Comparison of ENCODE assay signal across 12 cellular contexts in the genomic region with DNA sequence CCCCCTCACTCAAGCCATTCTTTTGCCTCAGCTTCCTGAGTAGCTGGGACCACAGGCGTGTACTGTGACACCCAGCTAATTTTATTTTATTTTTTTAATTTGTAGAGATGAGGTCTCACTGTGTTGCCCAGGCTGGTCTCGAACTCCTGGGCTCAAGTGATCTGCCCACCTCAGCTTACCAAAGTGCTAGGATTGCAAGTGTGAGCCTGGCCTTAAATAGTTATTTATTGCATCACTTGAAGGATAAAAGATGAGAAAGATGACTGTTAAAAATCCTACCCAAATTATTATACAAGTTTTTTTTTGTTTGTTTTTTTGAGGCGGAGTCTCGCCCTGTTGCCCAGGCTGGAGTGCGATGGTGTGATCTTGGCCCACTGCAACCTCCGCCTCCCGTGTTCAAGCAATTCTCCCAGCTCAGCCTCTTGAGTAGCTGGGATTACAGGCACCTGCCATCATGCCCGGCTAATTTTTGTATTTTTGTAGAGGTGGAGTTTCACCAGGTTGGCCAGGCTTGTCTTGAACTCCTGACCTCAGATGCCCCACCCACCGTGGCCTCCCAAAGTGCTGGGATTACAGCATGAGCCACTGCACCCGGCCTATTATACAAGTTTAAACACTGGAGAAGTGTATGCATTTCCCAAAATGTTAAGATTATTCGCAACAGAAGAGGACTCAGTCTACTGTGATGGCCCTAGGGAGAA. TPM values are rescaled to one million over a fixed set of nuclear protein-coding genes. Genes with fewer than 3 reads are reported as not detected.
A peak's percentile ranks its signal among the peaks of the same experiment; 100 is the strongest.
DNase-seq lines count a peak whose midpoint lies in the region; ATAC-seq, FAIRE-seq and TF ChIP-seq lines count a peak whose summit lies in the region.
"Had no signal": no experiment of that assay in that cellular context is flagged by ENCODE, and none has a peak within 500 bp of the region (broad histone marks: within the 10 kb centered on the region; RNA-seq: fewer than 3 reads in every experiment).

No MANE protein-coding gene starts in this region.

- CTCF ChIA-PET in CD4-positive, alpha-beta T cell (lab: Charles Lee): no interaction called here
- CTCF ChIA-PET in K562 (lab: Yijun Ruan, JAX; ENCODE audit: low intra/inter-chr PET ratio): no interaction called here

- no peak for FAIRE-seq in K562 (lab: Jason Lieb, UNC)
- FAIRE-seq: islet of Langerhans had no signal

- BruUV-seq in K562 (replicated peaks; lab: Mats Ljungman, UMichigan): no TSS peak

- no peaks in the 10 kb centered on the region for H3K27me3 ChIP-seq in CD4-positive, alpha-beta T cell (ENCODE audit: control insufficient read depth, insufficient read depth, low read length)
- no peaks in the 10 kb centered on the region for H3K27me3 ChIP-seq in K562 (ENCODE audit: control insufficient read depth in 2 of 2, insufficient read depth in 2 of 2, low read length in 2 of 2)

- POLR2A ChIA-PET in CD4-positive, alpha-beta T cell (lab: Charles Lee): no interaction called here
- POLR2A ChIA-PET in K562 (lab: Yijun Ruan, JAX): interaction anchor here (0.7 to 6.7 kb wide), 8 partner anchors 9 to 189 kb away, joined by 3 to 71 read pairs (median 8); a partner anchor contains a TSS

- no peak for DNase-seq in CD4-positive, alpha-beta T cell
- no peak for DNase-seq in HFF-Myc (ENCODE audit: extremely low read depth, low read depth)
- DNase-seq in K562 (ENCODE audit: extremely low read depth in 1 of 4, low spot score in 3 of 4): peak in 1 of 4 experiments; percentile 44
- no peak for DNase-seq in neural crest cell (ENCODE audit: low read depth, low spot score)
- no peak for DNase-seq in C1 segment of cervical spinal cord (lab: John Stamatoyannopoulos, UW)
- DNase-seq: KBM-7, naive B cell, NCI-H1694 treated with DMSO at 0.1 percent for 48 hours, T1000 had no signal

- H3K4me1 ChIP-seq in K562 (replicated peaks in 1 of 2; ENCODE audit: control insufficient read depth in 2 of 2, insufficient read depth in 2 of 2, low read length in 2 of 2): peaks cover 17 to 46% of the 10 kb centered on the region in 2 experiments

- H3K9me3 ChIP-seq in CD4-positive, alpha-beta T cell (ENCODE audit: control insufficient read depth, low read length): no peaks in the 10 kb centered on the region
- no peaks in the 10 kb centered on the region for H3K9me3 ChIP-seq in K562 (replicated peaks; ENCODE audit: control insufficient read depth, insufficient read depth, low read depth, low read length)

- H3K4me1 Mint-ChIP-seq in CD4-positive, alpha-beta T cell (ENCODE audit: low read depth): peaks cover 41% of the 10 kb centered on the region
- peaks cover 24% of the 10 kb centered on the region for H3K4me1 Mint-ChIP-seq in neural crest cell

- H3K9me1 ChIP-seq in K562 (ENCODE audit: control insufficient read depth, insufficient read depth, low read length): no peaks in the 10 kb centered on the region

- H3K27me3 Mint-ChIP-seq in CD4-positive, alpha-beta T cell: no peaks in the 10 kb centered on the region
- H3K27me3 Mint-ChIP-seq in neural crest cell (ENCODE audit: low read depth): no peaks in the 10 kb centered on the region
- H3K27me3 Mint-ChIP-seq: naive B cell had no signal

- no peak overlapping the region for H3K27ac ChIP-seq in CD4-positive, alpha-beta T cell (ENCODE audit: low read depth, low read length)
- H3K27ac ChIP-seq in K562 (ENCODE audit: extremely low read depth, low read depth, low read length): peak overlapping the region; percentile 72

- no peak for TF ChIP-seq EP300 in K562 (IDR thresholded peaks at IDR 0.05; ENCODE audit: low read length)

- ATAC-seq in CD4-positive, alpha-beta T cell (ENCODE audit: poor library complexity): no peak
- ATAC-seq in K562 (no peak), GM21576 (IDR thresholded peaks at IDR 0.05; ENCODE audit: unreplicated experiment) (no peak), GM19452 (IDR thresholded peaks at IDR 0.05; ENCODE audit: unreplicated experiment) (no peak)

- peaks cover 61% of the 10 kb centered on the region for H3K36me3 Mint-ChIP-seq in CD4-positive, alpha-beta T cell (ENCODE audit: low read depth)
- H3K36me3 Mint-ChIP-seq in neural crest cell (ENCODE audit: low read depth): peaks cover 3% of the 10 kb centered on the region
- H3K36me3 Mint-ChIP-seq: naive B cell had no signal

- H3K4me3 Mint-ChIP-seq in CD4-positive, alpha-beta T cell: peak overlapping the region; percentile 34
- H3K4me3 Mint-ChIP-seq in neural crest cell: peak overlapping the region; percentile 42

- H2AFZ ChIP-seq in K562 (ENCODE audit: low read depth, low read length): no peak overlapping the region

- H4K20me1 ChIP-seq in K562 (replicated peaks; ENCODE audit: control insufficient read depth, insufficient read depth, low read length): 0 out of 2 replicates have a peak, but pooled peaks cover 7% of the 10 kb centered on the region

- H3K79me2 ChIP-seq in K562 (ENCODE audit: control insufficient read depth, insufficient read depth, low read length): peaks cover 79% of the 10 kb centered on the region

- peak overlapping the region; percentile 72 to 99; a peak in 3 of 4 replicates for H3K9ac ChIP-seq in K562 (ENCODE audit: insufficient read depth in 1 of 2, low read depth in 2 of 2, low read length in 2 of 2)

- no peak for TF ChIP-seq POLR2A in K562 (conservative IDR thresholded peaks at IDR 0.05)

- H3K27ac Mint-ChIP-seq in CD4-positive, alpha-beta T cell: no peak overlapping the region
- no peak overlapping the region for H3K27ac Mint-ChIP-seq in neural crest cell (ENCODE audit: unreplicated experiment)

- in situ Hi-C loops in K562 (cut with MboI): no loop called here

- H3K4me3 ChIP-seq in HFF-Myc (replicated peaks; ENCODE audit: low read depth, low read length) (peak overlapping the region; percentile 73; the same call in 1 of the 2 replicates), K562 (peak overlapping the region; percentile 89)

- 50% methylated on average over 10 of the region's 11 CpGs for WGBS in K562 (ENCODE audit: insufficient coverage, low coverage, missing lambda C conversion rate)

- no peak for TF ChIP-seq RAD21 in K562 (CRISPR knock-in tag; conservative IDR thresholded peaks at IDR 0.05 in 1 of 2, IDR thresholded peaks at IDR 0.05 in 1 of 2)

- peak overlapping the region; percentile 99 for H3K4me2 ChIP-seq in K562 (ENCODE audit: insufficient read depth, low read length)

- H3K9me3 Mint-ChIP-seq in CD4-positive, alpha-beta T cell: no peaks in the 10 kb centered on the region
- H3K9me3 Mint-ChIP-seq in neural crest cell: peaks cover 2% of the 10 kb centered on the region

- intact Hi-C loops in CD4-positive, alpha-beta T cell (cut with DNase I, micrococcal nuclease): loop anchor here (5.0 to 10.0 kb wide), 4 partner anchors 83 to 1560 kb away; a partner anchor contains a TSS
- intact Hi-C loops in K562 (cut with micrococcal nuclease): loop anchor here (5.0 kb wide), 1 partner anchor 323 kb away; a partner anchor contains a TSS

- peaks cover 64% of the 10 kb centered on the region for H3K36me3 ChIP-seq in K562 (ENCODE audit: control insufficient read depth, insufficient read depth, low read length)

- TF ChIP-seq CTCF in CD4-positive, alpha-beta T cell (IDR thresholded peaks at IDR 0.05): no peak
- no peak for TF ChIP-seq CTCF in HFF-Myc (IDR thresholded peaks at IDR 0.05; ENCODE audit: low read depth, low read length, missing control alignments)
- TF ChIP-seq CTCF in K562 (IDR thresholded peaks at IDR 0.05 in 2 of 3, conservative IDR thresholded peaks at IDR 0.05 in 1 of 3; ENCODE audit: insufficient read depth in 2 of 3, low read depth in 1 of 3, low read length in 3 of 3): no peak
- TF ChIP-seq CTCF in neural crest cell (conservative IDR thresholded peaks at IDR 0.05): no peak

RNA-seq across cellular contexts. Expression of a gene that starts 2.3 kb away (rescaled TPM):
- 1 to 10 TPM; 8.7 to 9.4 TPM for total RNA-seq in CD4-positive, alpha-beta T cell
- total RNA-seq in K562 (2011; cell fraction: chromatin; rRNA removed; ENCODE audit: low replicate concordance): 67.0 and 115 TPM in 2 replicates
- 37.6 and 49.2 TPM in 2 replicates for total RNA-seq in K562 (2011; cell fraction: nucleolus; rRNA removed)
- 97.2 and 146 TPM in 2 replicates for total RNA-seq in K562 (2011; cell fraction: nucleoplasm; rRNA removed)
- 125 and 137 TPM in 2 replicates for total RNA-seq in K562 (2014; rRNA removed)
- total RNA-seq in K562 (2014; rRNA removed; fragmentation: Illumina TruSeq; extraction: Trizol): 215 and 251 TPM in 2 replicates
- 214 and 221 TPM in 2 replicates for total RNA-seq in K562 (2015; rRNA removed; fragmentation: Illumina TruSeq; extraction: Trizol)
- total RNA-seq in K562 (2021): 124 and 129 TPM in 2 replicates
- 67.6 and 91.1 TPM in 2 replicates for polyA plus RNA-seq in K562 (2011; rRNA removed)
- 22.4 and 42.7 TPM in 2 replicates for polyA plus RNA-seq in K562 (2011; cell fraction: cytosol; rRNA removed)
- 18.0 and 28.1 TPM in 2 replicates for polyA plus RNA-seq in K562 (2011; cell fraction: nucleus; rRNA removed)
- 76.5 and 96.7 TPM in 2 replicates for polyA plus RNA-seq in K562 (2012)
- polyA plus RNA-seq in K562 (2014; fragmentation: Illumina TruSeq; extraction: Trizol): 329 and 378 TPM in 2 replicates
- 100 to 1,000 TPM; 269 to 303 TPM for polyA plus RNA-seq in K562 (2014; fragmentation: Nextera tagmentation; extraction: Ambion mirVana)
- polyA plus RNA-seq in K562 (2014; rRNA removed): 167 and 253 TPM in 2 replicates
- 46.0 and 51.0 TPM in 2 replicates for polyA minus RNA-seq in K562 (2011; rRNA and poly(A)+ RNA removed)
- 25.8 and 26.4 TPM in 2 replicates for polyA minus RNA-seq in K562 (2011; cell fraction: cytosol; rRNA and poly(A)+ RNA removed)
- polyA minus RNA-seq in K562 (2011; cell fraction: nucleus; rRNA and poly(A)+ RNA removed): 17.6 and 38.0 TPM in 2 replicates
- 41.2 and 44.5 TPM in 2 replicates for total RNA-seq in neural crest cell

RNA-seq across cellular contexts. Expression of a gene that starts 9.6 kb away (rescaled TPM):
- 1 to 10 TPM; 3.4 to 3.7 TPM for total RNA-seq in CD4-positive, alpha-beta T cell
- total RNA-seq in K562 (2011; cell fraction: chromatin; rRNA removed; ENCODE audit: low replicate concordance): 89.8 and 202 TPM in 2 replicates
- total RNA-seq in K562 (2011; cell fraction: nucleolus; rRNA removed): 99.7 and 116 TPM in 2 replicates
- 98.0 and 139 TPM in 2 replicates for total RNA-seq in K562 (2011; cell fraction: nucleoplasm; rRNA removed)
- 55.7 and 80.3 TPM in 2 replicates for total RNA-seq in K562 (2014; rRNA removed)
- 22.6 and 27.7 TPM in 2 replicates for total RNA-seq in K562 (2014; rRNA removed; fragmentation: Illumina TruSeq; extraction: Trizol)
- total RNA-seq in K562 (2015; rRNA removed; fragmentation: Illumina TruSeq; extraction: Trizol): 34.1 and 35.1 TPM in 2 replicates
- total RNA-seq in K562 (2021): 123 and 144 TPM in 2 replicates
- 14.8 and 18.9 TPM in 2 replicates for polyA plus RNA-seq in K562 (2011; rRNA removed)
- 31.0 and 53.9 TPM in 2 replicates for polyA plus RNA-seq in K562 (2011; cell fraction: cytosol; rRNA removed)
- 58.4 and 84.8 TPM in 2 replicates for polyA plus RNA-seq in K562 (2011; cell fraction: nucleus; rRNA removed)
- 76.0 and 140 TPM in 2 replicates for polyA plus RNA-seq in K562 (2012)
- 117 and 145 TPM in 2 replicates for polyA plus RNA-seq in K562 (2014; fragmentation: Illumina TruSeq; extraction: Trizol)
- polyA plus RNA-seq in K562 (2014; fragmentation: Nextera tagmentation; extraction: Ambion mirVana): 1 to 10 TPM; 6.1 to 8.0 TPM
- polyA plus RNA-seq in K562 (2014; rRNA removed): 56.7 and 61.4 TPM in 2 replicates
- polyA minus RNA-seq in K562 (2011; rRNA and poly(A)+ RNA removed): 26.4 and 29.9 TPM in 2 replicates
- polyA minus RNA-seq in K562 (2011; cell fraction: cytosol; rRNA and poly(A)+ RNA removed): 46.4 and 60.9 TPM in 2 replicates
- 41.9 and 46.1 TPM in 2 replicates for polyA minus RNA-seq in K562 (2011; cell fraction: nucleus; rRNA and poly(A)+ RNA removed)
- 21.2 and 22.4 TPM in 2 replicates for total RNA-seq in neural crest cell

RNA-seq across cellular contexts. Expression of a gene that starts 25.1 kb away (rescaled TPM):
- total RNA-seq in CD4-positive, alpha-beta T cell: 10 to 100 TPM; 40.5 to 42.5 TPM
- total RNA-seq in K562 (2011; cell fraction: chromatin; rRNA removed; ENCODE audit: low replicate concordance): 120 and 207 TPM in 2 replicates
- 64.9 and 65.3 TPM in 2 replicates for total RNA-seq in K562 (2011; cell fraction: nucleolus; rRNA removed)
- total RNA-seq in K562 (2011; cell fraction: nucleoplasm; rRNA removed): 96.5 and 110 TPM in 2 replicates
- total RNA-seq in K562 (2014; rRNA removed): 237 and 305 TPM in 2 replicates
- total RNA-seq in K562 (2014; rRNA removed; fragmentation: Illumina TruSeq; extraction: Trizol): 303 and 319 TPM in 2 replicates
- 348 and 384 TPM in 2 replicates for total RNA-seq in K562 (2015; rRNA removed; fragmentation: Illumina TruSeq; extraction: Trizol)
- 177 and 184 TPM in 2 replicates for total RNA-seq in K562 (2021)
- 131 and 193 TPM in 2 replicates for polyA plus RNA-seq in K562 (2011; rRNA removed)
- polyA plus RNA-seq in K562 (2011; cell fraction: cytosol; rRNA removed): 44.6 and 75.3 TPM in 2 replicates
- polyA plus RNA-seq in K562 (2011; cell fraction: nucleus; rRNA removed): 44.8 and 71.7 TPM in 2 replicates
- polyA plus RNA-seq in K562 (2012): 105 and 258 TPM in 2 replicates
- 305 and 350 TPM in 2 replicates for polyA plus RNA-seq in K562 (2014; fragmentation: Illumina TruSeq; extraction: Trizol)
- 100 to 1,000 TPM; 197 to 467 TPM for polyA plus RNA-seq in K562 (2014; fragmentation: Nextera tagmentation; extraction: Ambion mirVana)
- polyA plus RNA-seq in K562 (2014; rRNA removed): 237 and 245 TPM in 2 replicates
- polyA minus RNA-seq in K562 (2011; rRNA and poly(A)+ RNA removed): 201 and 210 TPM in 2 replicates
- 101 and 121 TPM in 2 replicates for polyA minus RNA-seq in K562 (2011; cell fraction: cytosol; rRNA and poly(A)+ RNA removed)
- 39.4 and 86.4 TPM in 2 replicates for polyA minus RNA-seq in K562 (2011; cell fraction: nucleus; rRNA and poly(A)+ RNA removed)
- 113 and 119 TPM in 2 replicates for total RNA-seq in neural crest cell

RNA-seq across cellular contexts. Expression of a gene that starts 31.7 kb away (rescaled TPM):
- total RNA-seq in CD4-positive, alpha-beta T cell: under 1 TPM; 0.22 to 0.27 TPM
- total RNA-seq in K562 (2011; cell fraction: chromatin; rRNA removed; ENCODE audit: low replicate concordance): not detected in 2 replicates
- 0.13 TPM in 1 of 2 replicates, not detected in the other for total RNA-seq in K562 (2011; cell fraction: nucleolus; rRNA removed)
- total RNA-seq in K562 (2011; cell fraction: nucleoplasm; rRNA removed): not detected in 2 replicates
- total RNA-seq in K562 (2014; rRNA removed): 0.08 and 0.09 TPM in 2 replicates
- not detected in 2 replicates for total RNA-seq in K562 (2014; rRNA removed; fragmentation: Illumina TruSeq; extraction: Trizol)
- total RNA-seq in K562 (2015; rRNA removed; fragmentation: Illumina TruSeq; extraction: Trizol): not detected in 2 replicates
- total RNA-seq in K562 (2021): not detected in 2 replicates
- polyA plus RNA-seq in K562 (2011; rRNA removed): 0.05 TPM in 1 of 2 replicates, not detected in the other
- not detected in 2 replicates for polyA plus RNA-seq in K562 (2011; cell fraction: cytosol; rRNA removed)
- 0.06 and 0.15 TPM in 2 replicates for polyA plus RNA-seq in K562 (2011; cell fraction: nucleus; rRNA removed)
- not detected in 2 replicates for polyA plus RNA-seq in K562 (2012)
- not detected in 2 replicates for polyA plus RNA-seq in K562 (2014; fragmentation: Illumina TruSeq; extraction: Trizol)
- not detected for polyA plus RNA-seq in K562 (2014; fragmentation: Nextera tagmentation; extraction: Ambion mirVana)
- not detected in 2 replicates for polyA plus RNA-seq in K562 (2014; rRNA removed)
- not detected in 2 replicates for polyA minus RNA-seq in K562 (2011; rRNA and poly(A)+ RNA removed)
- polyA minus RNA-seq in K562 (2011; cell fraction: cytosol; rRNA and poly(A)+ RNA removed): not detected in 2 replicates
- polyA minus RNA-seq in K562 (2011; cell fraction: nucleus; rRNA and poly(A)+ RNA removed): 0.13 and 0.33 TPM in 2 replicates
- total RNA-seq in neural crest cell: 10.7 and 12.1 TPM in 2 replicates
